Comparison of ENCODE assay signal across 1 cellular context in genomic region chr17:46191332-46192210, GRCh38.
TF ChIP-seq lines count a peak whose summit lies in the region.

No MANE protein-coding gene starts in this region.

TF ChIP-seq in K562, 482 proteins besides CTCF, POLR2A, EP300 and RAD21 (continued from another document and continues in another):
- TF ChIP-seq MXD1 (CRISPR knock-in tag; IDR thresholded peaks at IDR 0.05; ENCODE audit: borderline replicate concordance, poor library complexity, severe bottlenecking) (peak; percentile 41), RBM17 (IDR thresholded peaks at IDR 0.05; ENCODE audit: borderline replicate concordance, low read depth, low read length) (no peak), ZNF639 (CRISPR knock-in tag; conservative IDR thresholded peaks at IDR 0.05 in 1 of 2, IDR thresholded peaks at IDR 0.05 in 1 of 2) (no peak), POLR2B (IDR thresholded peaks at IDR 0.05; ENCODE audit: low read depth, partially characterized antibody) (no peak), JUNB (CRISPR knock-in tag; conservative IDR thresholded peaks at IDR 0.05) (no peak), ZNF184 (CRISPR knock-in tag; IDR thresholded peaks at IDR 0.05) (no peak), ZNF140 (CRISPR knock-in tag; IDR thresholded peaks at IDR 0.05) (no peak), TCF7L2 (IDR thresholded peaks at IDR 0.05; ENCODE audit: low read depth, low read length) (no peak), POLR2AphosphoS5 (IDR thresholded peaks at IDR 0.05; ENCODE audit: control insufficient read depth, insufficient read depth, low read depth, low read length) (no peak), ZNF239 (CRISPR knock-in tag; IDR thresholded peaks at IDR 0.05) (no peak), CHD7 (IDR thresholded peaks at IDR 0.05; ENCODE audit: low read depth, low read length) (no peak), TFAM (CRISPR knock-in tag; conservative IDR thresholded peaks at IDR 0.05) (no peak), NUFIP1 (IDR thresholded peaks at IDR 0.05; ENCODE audit: partially characterized antibody) (no peak), ZNF77 (CRISPR knock-in tag; IDR thresholded peaks at IDR 0.05) (no peak), BMI1 (IDR thresholded peaks at IDR 0.05; ENCODE audit: low read length) (no peak), ETV5 (CRISPR knock-in tag; IDR thresholded peaks at IDR 0.05; ENCODE audit: low read depth) (no peak; the same call in 1 of the 2 replicates), NCOA2 (IDR thresholded peaks at IDR 0.05; ENCODE audit: partially characterized antibody in 2 of 2) (no peak), BCOR (IDR thresholded peaks at IDR 0.05) (peak; percentile 39; the same call in 1 of the 2 replicates), HDAC2 (IDR thresholded peaks at IDR 0.05) (peak; percentile 70; the same call in 1 of the 2 replicates), STAT5A (IDR thresholded peaks at IDR 0.05; ENCODE audit: borderline replicate concordance, low read length) (no peak), E2F5 (CRISPR knock-in tag; IDR thresholded peaks at IDR 0.05) (no peak), E2F4 (CRISPR knock-in tag; IDR thresholded peaks at IDR 0.05; ENCODE audit: low read depth) (no peak), FIP1L1 (IDR thresholded peaks at IDR 0.05; ENCODE audit: low read depth, low read length, poor library complexity, severe bottlenecking) (no peak), PRMT5 (CRISPR knock-in tag; IDR thresholded peaks at IDR 0.05) (no peak), PRDM10 (IDR thresholded peaks at IDR 0.05; ENCODE audit: partially characterized antibody) (peak; percentile 54), TRIM24 (IDR thresholded peaks at IDR 0.05) (no peak), ZNF449 (CRISPR knock-in tag; IDR thresholded peaks at IDR 0.05) (no peak), CREB3 (tag; conservative IDR thresholded peaks at IDR 0.05; ENCODE audit: low read depth) (no peak), CTCFL (IDR thresholded peaks at IDR 0.05; ENCODE audit: borderline replicate concordance, insufficient read depth, low read depth, low read length, poor library complexity, severe bottlenecking) (no peak), ZNF696 (CRISPR knock-in tag; conservative IDR thresholded peaks at IDR 0.05) (no peak), SRSF9 (IDR thresholded peaks at IDR 0.05; ENCODE audit: borderline replicate concordance, low read depth, low read length) (no peak), ZNF668 (CRISPR knock-in tag; IDR thresholded peaks at IDR 0.05) (no peak), CEBPG (CRISPR knock-in tag; IDR thresholded peaks at IDR 0.05) (peak; percentile 38; the same call in 1 of the 2 replicates), CEBPG (tag; conservative IDR thresholded peaks at IDR 0.05 in 1 of 2, IDR thresholded peaks at IDR 0.05 in 1 of 2) (peak; percentile 34 to 89; a peak in 3 of 4 replicates), PTTG1 (tag; IDR thresholded peaks at IDR 0.05; ENCODE audit: low read depth) (no peak)
